ENCODE assay signal across 7 cellular contexts in genomic region chr11:126354631-126355323, GRCh38. TPM values are rescaled to one million over a fixed set of nuclear protein-coding genes. Genes with fewer than 3 reads are reported as not detected.
DNase-seq lines count a peak whose midpoint lies in the region; ATAC-seq and TF ChIP-seq lines count a peak whose summit lies in the region.

No MANE protein-coding gene starts in this region.

- DNase-seq in SK-N-MC (ENCODE audit: low read depth, low spot score), result no peak
- no peak for DNase-seq in prostate gland (ENCODE audit: low spot score)
- DNase-seq in KG1 (lab: John Stamatoyannopoulos, UW), result no peak
- no peak for DNase-seq in GM19240 (ENCODE audit: insufficient read length, low spot score)

- no peaks in the 10 kb centered on the region for H3K27me3 ChIP-seq in esophagus (ENCODE audit: control insufficient read depth in 1 of 2, insufficient read depth in 2 of 2, low read length in 2 of 2)
- H3K27me3 ChIP-seq in prostate gland (replicated peaks; ENCODE audit: insufficient read depth), result no peaks in the 10 kb centered on the region

- H3K9ac ChIP-seq in SK-N-MC (ENCODE audit: insufficient read length), result peak overlapping the region; percentile 94

- H3K4me3 ChIP-seq in SK-N-MC (peak overlapping the region; percentile 98), esophagus (ENCODE audit: low read depth in 1 of 2, low read length in 2 of 2) (peak overlapping the region; percentile 50 to 61), prostate gland (peak overlapping the region; percentile 62 to 70)

- H3K36me3 ChIP-seq in SK-N-MC (ENCODE audit: insufficient read depth, low read length) (peaks cover 22% of the 10 kb centered on the region), esophagus (ENCODE audit: control insufficient read depth in 2 of 2, insufficient read depth in 2 of 2, low read length in 1 of 2) (no peaks in the 10 kb centered on the region), prostate gland (no peaks in the 10 kb centered on the region)

- H3K4me1 ChIP-seq in esophagus (ENCODE audit: control insufficient read depth in 2 of 2, insufficient read depth in 2 of 2, low read length in 1 of 2) (peaks cover 7 to 10% of the 10 kb centered on the region in 2 donors), prostate gland (replicated peaks) (no peaks in the 10 kb centered on the region)

- ATAC-seq in GM19023 (IDR thresholded peaks at IDR 0.05; ENCODE audit: unreplicated experiment) (peak; percentile 40), HG02840 (IDR thresholded peaks at IDR 0.05; ENCODE audit: low FRiP score, unreplicated experiment) (peak; percentile 18)

- intact Hi-C loops in prostate gland (cut with DNase I), result loop anchor here (5.0 kb wide), 2 partner anchors 37 to 63 kb away; no protein-coding TSS in a partner anchor

- H3K9me3 ChIP-seq in SK-N-MC (ENCODE audit: low read depth, low read length), result no peaks in the 10 kb centered on the region
- no peaks in the 10 kb centered on the region for H3K9me3 ChIP-seq in esophagus (ENCODE audit: control insufficient read depth in 2 of 2, insufficient read depth in 1 of 2, low read depth in 1 of 2, low read length in 1 of 2)
- H3K9me3 ChIP-seq in prostate gland, result no peaks in the 10 kb centered on the region

- peak overlapping the region; percentile 82 for H3K27ac ChIP-seq in SK-N-MC
- peak overlapping the region; percentile 53 to 79 for H3K27ac ChIP-seq in esophagus (ENCODE audit: low read depth in 2 of 2, low read length in 1 of 2)
- peak overlapping the region; percentile 71 to 73 for H3K27ac ChIP-seq in prostate gland

- 42 to 58% methylated on average over 10 to 15 of the region's 15 CpGs for WGBS in esophagus, 2 donors
- WGBS in prostate gland, result 33% methylated on average over 15 of the region's 15 CpGs

- TF ChIP-seq POLR2A in prostate gland (IDR thresholded peaks at IDR 0.05), result no peak

- no peak for TF ChIP-seq CTCF in prostate gland (IDR thresholded peaks at IDR 0.05)

RNA-seq across cellular contexts. Expression of gene ST3GAL4, which starts 0.7 kb away (rescaled TPM):
- 100 to 1,000 TPM in 1 of 2 donors, 10 to 100 TPM in 1; 78.9 to 107 TPM for polyA plus RNA-seq in esophagus
- total RNA-seq in prostate gland, result 100 to 1,000 TPM in 1 of 2 donors, 10 to 100 TPM in 1; 29.2 to 192 TPM

RNA-seq across cellular contexts. Expression of gene DCPS, which starts 50.9 kb away (rescaled TPM):
- polyA plus RNA-seq in esophagus, result 10 to 100 TPM; 15.9 to 18.9 TPM
- total RNA-seq in prostate gland, result 10 to 100 TPM; 12.6 to 17.5 TPM
